ENCODE assay signal across 10 cellular contexts in genomic region chr5:140220032-140220697, GRCh38. TPM values are rescaled to one million over a fixed set of nuclear protein-coding genes. Genes with fewer than 3 reads are reported as not detected.
DNase-seq lines count a peak whose midpoint lies in the region; ATAC-seq, FAIRE-seq and TF ChIP-seq lines count a peak whose summit lies in the region.
"Had no signal": no experiment of that assay in that cellular context is flagged by ENCODE, and none has a peak within 500 bp of the region (broad histone marks: within the 10 kb centered on the region; RNA-seq: fewer than 3 reads in every experiment).

No MANE protein-coding gene starts in this region.

- H3K23me2 ChIP-seq in H1 (ENCODE audit: low read depth, low read length): no peaks in the 10 kb centered on the region

- no peaks in the 10 kb centered on the region for H3K27me3 Mint-ChIP-seq in type B pancreatic cell
- no peaks in the 10 kb centered on the region for H3K27me3 Mint-ChIP-seq in MCF 10A (ENCODE audit: insufficient read depth, unreplicated experiment)

- no peak for FAIRE-seq in H1 (lab: Jason Lieb, UNC)
- FAIRE-seq: colon, G401.6 had no signal

- H4K91ac ChIP-seq in H1 (replicated peaks; ENCODE audit: insufficient read length, low read length): no peak overlapping the region

- H4K20me1 ChIP-seq in H1 (replicated peaks in 1 of 2; ENCODE audit: control insufficient read depth in 1 of 2, insufficient read depth in 2 of 2, low read length in 2 of 2): no peaks in the 10 kb centered on the region

- H3K23ac ChIP-seq in H1 (ENCODE audit: insufficient read length): no peak overlapping the region

- no peak overlapping the region for H2AK5ac ChIP-seq in H1 (ENCODE audit: low read depth, low read length)

- H3K27ac ChIP-seq in right atrium auricular region (peak overlapping the region; percentile 83 to 88), H1 (ENCODE audit: low read depth, low read length) (no peak overlapping the region)

- no peak overlapping the region for H3K4me2 ChIP-seq in H1 (ENCODE audit: insufficient read depth in 1 of 2, low read depth in 2 of 2, low read length in 2 of 2)

- ATAC-seq in HG03342 (IDR thresholded peaks at IDR 0.05; ENCODE audit: unreplicated experiment): peak; percentile 61
- no peak for ATAC-seq in HG03159 (IDR thresholded peaks at IDR 0.05; ENCODE audit: unreplicated experiment)

- H4K8ac ChIP-seq in H1 (ENCODE audit: extremely low read depth, insufficient read depth, low read length): no peak overlapping the region

- no peak overlapping the region for H3K14ac ChIP-seq in H1 (ENCODE audit: insufficient read length)

- no TSS peak for BruUV-seq in MCF 10A (replicated peaks; lab: Mats Ljungman, UMichigan)

- WGBS in H1 (ENCODE audit: extremely low coverage in 1 of 2, insufficient coverage in 1 of 2, insufficient read length in 1 of 2, insufficient replicate concordance in 2 of 2, low coverage in 1 of 2, low lambda C conversion rate in 2 of 2, missing lambda C conversion rate in 1 of 2), 2 experiments: 87% methylated on average over 3 of the region's 3 CpGs; no CpG with 5 or more reads in 1 of the 2 experiments

- TF ChIP-seq RAD21 in H1 (IDR thresholded peaks at IDR 0.05 in 1 of 2, conservative IDR thresholded peaks at IDR 0.05 in 1 of 2; ENCODE audit: low read depth in 2 of 2, low read length in 2 of 2): no peak

- H2BK120ac ChIP-seq in H1 (replicated peaks; ENCODE audit: low read depth, low read length): no peak overlapping the region

- TF ChIP-seq CTCF in right atrium auricular region (IDR thresholded peaks at IDR 0.05) (no peak), H1 (IDR thresholded peaks at IDR 0.05; ENCODE audit: control extremely low read depth in 1 of 3, insufficient read depth in 1 of 3, low read depth in 1 of 3, low read length in 3 of 3) (no peak), type B pancreatic cell (conservative IDR thresholded peaks at IDR 0.05) (no peak), MCF 10A (IDR thresholded peaks at IDR 0.05; ENCODE audit: unreplicated experiment) (no peak)

- no peaks in the 10 kb centered on the region for H3K79me1 ChIP-seq in H1 (ENCODE audit: low read depth, low read length)

- no peaks in the 10 kb centered on the region for H3K9me3 Mint-ChIP-seq in type B pancreatic cell
- H3K9me3 Mint-ChIP-seq in MCF 10A (ENCODE audit: unreplicated experiment): no peaks in the 10 kb centered on the region

- no peak overlapping the region for H3K4me3 Mint-ChIP-seq in type B pancreatic cell
- no peak overlapping the region for H3K4me3 Mint-ChIP-seq in MCF 10A (ENCODE audit: unreplicated experiment)

- H3K4me3 ChIP-seq in right atrium auricular region (no peak overlapping the region), H1 (ENCODE audit: extremely low read depth in 1 of 4, insufficient read depth in 2 of 4, low read depth in 3 of 4, low read length in 4 of 4) (no peak overlapping the region)

- H2BK5ac ChIP-seq in H1 (ENCODE audit: low read depth, low read length): no peak overlapping the region

- H3K18ac ChIP-seq in H1 (ENCODE audit: extremely low read depth, low read length): no peak overlapping the region

- H3K79me2 ChIP-seq in H1 (ENCODE audit: control insufficient read depth in 1 of 2, insufficient read depth in 2 of 2, low read length in 2 of 2): no peaks in the 10 kb centered on the region

- TF ChIP-seq EP300 in H1 (IDR thresholded peaks at IDR 0.05; ENCODE audit: borderline replicate concordance in 1 of 2, low read depth in 2 of 2, low read length in 2 of 2): no peak

- CTCF ChIA-PET in H1 (lab: Charles Lee; ENCODE audit: partially characterized antibody) (interaction anchor here (0.6 to 6.0 kb wide), 7 partner anchors 9 to 139 kb away, joined by 3 to 55 read pairs (median 5); no protein-coding TSS in a partner anchor), MCF 10A (lab: Yijun Ruan, JAX) (interaction anchor here (0.6 to 1.2 kb wide), 6 partner anchors 8 to 1073 kb away, joined by 3 to 4 read pairs (median 4); no protein-coding TSS in a partner anchor)

- intact Hi-C loops in cardiac septum (cut with DNase I): loop anchor here (5.0 kb wide), 1 partner anchor 38 kb away; no protein-coding TSS in a partner anchor
- intact Hi-C loops in MCF 10A (cut with micrococcal nuclease): loop anchor here (5.0 kb wide), 2 partner anchors 43 to 143 kb away; partner anchors contain the start of gene CYSTM1

- H2BK12ac ChIP-seq in H1 (ENCODE audit: low read depth, low read length): no peak overlapping the region

- no peak overlapping the region for H3K9ac ChIP-seq in H1 (replicated peaks in 1 of 4; ENCODE audit: extremely low read depth in 1 of 4, low read depth in 3 of 4, low read length in 3 of 4)

- no peak for DNase-seq in right atrium auricular region (ENCODE audit: low spot score)
- no peak for DNase-seq in cardiac septum (ENCODE audit: low spot score)
- DNase-seq in H1 (ENCODE audit: low read depth in 1 of 2, low spot score in 2 of 2): no peak
- DNase-seq in type B pancreatic cell (ENCODE audit: extremely low spot score, unreplicated experiment): no peak
- DNase-seq in NCI-H748 treated with DMSO at 0.1 percent for 48 hours (lab: John Stamatoyannopoulos, UW): no peak
- DNase-seq in MCF 10A (ENCODE audit: unreplicated experiment): no peak

- H3K27ac Mint-ChIP-seq in type B pancreatic cell (peak overlapping the region; percentile 51), MCF 10A (ENCODE audit: low read depth, unreplicated experiment) (no peak overlapping the region)

- H3K36me3 ChIP-seq in right atrium auricular region (no peaks in the 10 kb centered on the region), H1 (ENCODE audit: control insufficient read depth in 2 of 4, insufficient read depth in 4 of 4, low read length in 3 of 4) (no peaks in the 10 kb centered on the region)

- no peak overlapping the region for H4K5ac ChIP-seq in H1 (ENCODE audit: insufficient read length, low read depth, low read length)

- H3K4me1 ChIP-seq in right atrium auricular region (peaks cover 0 to 92% of the 10 kb centered on the region in 2 donors), H1 (replicated peaks in 1 of 4; ENCODE audit: control insufficient read depth in 3 of 4, insufficient read depth in 4 of 4, low read length in 3 of 4) (peaks cover 0 to 4% (median 0%) of the 10 kb centered on the region in 4 experiments; a peak in 1 of 7 replicates)

- H2AFZ ChIP-seq in H1 (ENCODE audit: low read length): no peak overlapping the region

- H3K9me3 ChIP-seq in right atrium auricular region (no peaks in the 10 kb centered on the region), H1 (ENCODE audit: insufficient read depth in 2 of 2, low read depth in 1 of 2, low read length in 1 of 2) (no peaks in the 10 kb centered on the region)

- no peak overlapping the region for H2BK20ac ChIP-seq in H1 (ENCODE audit: low read length)

- TF ChIP-seq POLR2A in H1 (IDR thresholded peaks at IDR 0.05; ENCODE audit: control extremely low read depth in 1 of 2, low read depth in 2 of 2, low read length in 2 of 2): no peak

- no peak overlapping the region for H3K56ac ChIP-seq in H1 (replicated peaks; ENCODE audit: insufficient read length, low read depth, low read length)

- H3K27me3 ChIP-seq in right atrium auricular region: no peaks in the 10 kb centered on the region
- no peaks in the 10 kb centered on the region for H3K27me3 ChIP-seq in H1 (replicated peaks in 1 of 4; ENCODE audit: control insufficient read depth in 3 of 4, extremely low read depth in 1 of 4, insufficient read depth in 3 of 4, low read length in 3 of 4)

- POLR2A ChIA-PET in H1 (lab: Charles Lee; ENCODE audit: partially characterized antibody): interaction anchor here (0.6 kb wide), 1 partner anchor 359 kb away, joined by 3 read pairs; no protein-coding TSS in a partner anchor
- POLR2A ChIA-PET in MCF 10A (lab: Yijun Ruan, JAX): interaction anchor here (0.7 to 1.2 kb wide), 12 partner anchors 11 to 427 kb away, joined by 3 to 5 read pairs (median 3); partner anchors contain the start of gene HBEGF

- peaks cover 8% of the 10 kb centered on the region for H3K4me1 Mint-ChIP-seq in type B pancreatic cell (ENCODE audit: unreplicated experiment)
- H3K4me1 Mint-ChIP-seq in MCF 10A (ENCODE audit: insufficient read depth, unreplicated experiment): peaks cover 42% of the 10 kb centered on the region

- H3K4ac ChIP-seq in H1 (replicated peaks; ENCODE audit: insufficient read length, low read depth, low read length): no peak overlapping the region

- H2BK15ac ChIP-seq in H1 (ENCODE audit: low read length): peak overlapping the region; percentile 18; the same call in 1 of the 2 replicates

- H3K36me3 Mint-ChIP-seq in type B pancreatic cell (no peaks in the 10 kb centered on the region), MCF 10A (ENCODE audit: insufficient read depth, unreplicated experiment) (no peaks in the 10 kb centered on the region)

TF ChIP-seq in H1, 55 proteins besides CTCF, POLR2A, EP300 and RAD21 (continues in another document):
- no peak for TF ChIP-seq SP4 (IDR thresholded peaks at IDR 0.05; ENCODE audit: low read length)
- TF ChIP-seq CREB1 (IDR thresholded peaks at IDR 0.05): no peak
- TF ChIP-seq SIRT6 (IDR thresholded peaks at IDR 0.05; ENCODE audit: low read length): no peak
- no peak for TF ChIP-seq TBP (IDR thresholded peaks at IDR 0.05; ENCODE audit: low read depth, low read length)
- no peak for TF ChIP-seq GTF2F1 (IDR thresholded peaks at IDR 0.05; ENCODE audit: borderline replicate concordance, low read depth, low read length)
- TF ChIP-seq RBBP5 (IDR thresholded peaks at IDR 0.05; ENCODE audit: borderline replicate concordance, low read depth, low read length): no peak
- TF ChIP-seq CHD1 (IDR thresholded peaks at IDR 0.05; ENCODE audit: low read depth, low read length): no peak
- no peak for TF ChIP-seq JUN (IDR thresholded peaks at IDR 0.05; ENCODE audit: low read depth, low read length)
- no peak for TF ChIP-seq SP1 (IDR thresholded peaks at IDR 0.05; ENCODE audit: low read depth, low read length)

RNA-seq across cellular contexts. Expression of gene CYSTM1, which starts 45.2 kb away (rescaled TPM):
- 100 to 1,000 TPM in 1 of 2 donors, 10 to 100 TPM in 1; 89.8 to 143 TPM for total RNA-seq in right atrium auricular region
- total RNA-seq in cardiac septum: 111 TPM
- total RNA-seq in H1 (2021; fragmentation: NEBNext Ultra II Directional; extraction: Animal tissue kit (Norgen Biotek cat#: 25700)): 25.0 and 28.1 TPM in 2 replicates
- 38.8 and 47.8 TPM in 2 replicates for polyA plus RNA-seq in H1 (2011; rRNA removed)
- 52.6 TPM for polyA plus RNA-seq in H1 (2011; cell fraction: cytosol; rRNA removed)
- 25.3 TPM for polyA plus RNA-seq in H1 (2011; cell fraction: nucleus; rRNA removed)
- 17.5 to 37.1 TPM (median 30.7 TPM) in 4 replicates for polyA plus RNA-seq in H1 (2012, experiment 1 of 2)
- polyA plus RNA-seq in H1 (2012, experiment 2 of 2): 28.3 TPM
- 15.9 TPM for polyA plus RNA-seq in H1 (2013, experiment 1 of 2)
- polyA plus RNA-seq in H1 (2013, experiment 2 of 2): 17.1 TPM
- polyA minus RNA-seq in H1 (2011; rRNA and poly(A)+ RNA removed): 15.7 and 23.1 TPM in 2 replicates
- polyA minus RNA-seq in H1 (2011; cell fraction: cytosol; rRNA and poly(A)+ RNA removed): 16.4 TPM
- 14.4 TPM for polyA minus RNA-seq in H1 (2011; cell fraction: nucleus; rRNA and poly(A)+ RNA removed)
- 49.9 and 73.5 TPM in 2 replicates for total RNA-seq in type B pancreatic cell (ENCODE audit: low replicate concordance)
- 59.4 and 105 TPM in 2 replicates for total RNA-seq in MCF 10A (2022)
